Comparison of ENCODE assay signal across 12 cellular contexts in genomic region chr11:44456544-44457270, GRCh38.
DNase-seq lines count a peak whose midpoint lies in the region; ATAC-seq and TF ChIP-seq lines count a peak whose summit lies in the region.
"Had no signal": no experiment of that assay in that cellular context is flagged by ENCODE, and none has a peak within 500 bp of the region (broad histone marks: within the 10 kb centered on the region; RNA-seq: fewer than 3 reads in every experiment).

No MANE protein-coding gene starts in this region.

- no peak for ATAC-seq in gastroesophageal sphincter

- H2AFZ ChIP-seq in OCI-LY1 (ENCODE audit: low read length) = no peak overlapping the region

- 55 to 68% (median 57%) methylated on average over 9 to 10 of the region's 10 CpGs for WGBS in adrenal gland, 4 donors
- WGBS in gastroesophageal sphincter (ENCODE audit: low coverage in 1 of 2), 2 donors = 55 to 57% methylated on average over 4 to 7 of the region's 10 CpGs

- H3K27me3 ChIP-seq in OCI-LY1 (ENCODE audit: insufficient read depth, low read length) (no peaks in the 10 kb centered on the region), adrenal gland (no peaks in the 10 kb centered on the region), gastroesophageal sphincter (peaks cover 8% of the 10 kb centered on the region)

- H3K9ac ChIP-seq in OCI-LY1 (ENCODE audit: low read length) = no peak overlapping the region

- H3K4me3 ChIP-seq in OCI-LY1 (ENCODE audit: low read depth, low read length, poor library complexity, severe bottlenecking) (no peak overlapping the region), epithelial cell of esophagus (ENCODE audit: low read length) (no peak overlapping the region), retinal pigment epithelial cell (ENCODE audit: low read length) (no peak overlapping the region), adrenal gland (no peak overlapping the region), gastroesophageal sphincter (no peak overlapping the region)

- H3K36me3 ChIP-seq in OCI-LY1 (ENCODE audit: insufficient read depth, low read length) = no peaks in the 10 kb centered on the region
- no peaks in the 10 kb centered on the region for H3K36me3 ChIP-seq in adrenal gland (replicated peaks in 1 of 2)
- no peaks in the 10 kb centered on the region for H3K36me3 ChIP-seq in gastroesophageal sphincter

- TF ChIP-seq POLR2A in adrenal gland (IDR thresholded peaks at IDR 0.05) (no peak), gastroesophageal sphincter (IDR thresholded peaks at IDR 0.05) (no peak)

- H3K9me3 ChIP-seq in OCI-LY1 (ENCODE audit: low read length) (no peaks in the 10 kb centered on the region), adrenal gland (replicated peaks in 1 of 3) (no peaks in the 10 kb centered on the region), gastroesophageal sphincter (peaks cover 0 to 19% (median 0%) of the 10 kb centered on the region in 3 donors)

- DNase-seq in NOMO-1 treated with DMSO at 0.1 percent for 48 hours (lab: John Stamatoyannopoulos, UW; ENCODE audit: unreplicated experiment) (peak; percentile 6), NOMO-1 treated with dmso at 0.1 percent for 144 hours (lab: John Stamatoyannopoulos, UW; ENCODE audit: unreplicated experiment) (no peak), epithelial cell of esophagus (ENCODE audit: low read depth) (peak; percentile 18), retinal pigment epithelial cell (ENCODE audit: low read depth) (no peak), adrenal gland (no peak)
- no peak for DNase-seq in central memory CD4-positive, alpha-beta T cell
- DNase-seq: activated CD4-positive, alpha-beta T cell treated with anti-CD3 and anti-CD28 coated beads, Interleukin-2, amount 10 ng/mL, durations not matched to agents 24 days and 14 days; anterior cingulate cortex; NCI-H2081; stimulated activated CD8-positive, alpha-beta memory T cell treated with anti-CD3 and anti-CD28 coated beads, Interleukin-4, amount 100 ng/mL, for 48 hours had no signal

- H3K4me2 ChIP-seq in OCI-LY1 (ENCODE audit: low read length) = no peak overlapping the region

- no peaks in the 10 kb centered on the region for H3K4me1 ChIP-seq in OCI-LY1 (ENCODE audit: insufficient read depth, low read length, severe bottlenecking)
- no peaks in the 10 kb centered on the region for H3K4me1 ChIP-seq in adrenal gland (replicated peaks in 1 of 2)
- H3K4me1 ChIP-seq in gastroesophageal sphincter = no peaks in the 10 kb centered on the region

- peak; percentile 39; the same call in 1 of the 2 replicates for TF ChIP-seq CTCF in OCI-LY1 (IDR thresholded peaks at IDR 0.05; ENCODE audit: low read length)
- TF ChIP-seq CTCF in epithelial cell of esophagus (IDR thresholded peaks at IDR 0.05; ENCODE audit: insufficient read depth, low read depth, low read length, missing control alignments) = peak; percentile 51
- peak; percentile 41 for TF ChIP-seq CTCF in retinal pigment epithelial cell (conservative IDR thresholded peaks at IDR 0.05; ENCODE audit: low read depth, low read length)
- TF ChIP-seq CTCF in adrenal gland (IDR thresholded peaks at IDR 0.05) = no peak
- no peak for TF ChIP-seq CTCF in gastroesophageal sphincter (IDR thresholded peaks at IDR 0.05)

- H3F3A ChIP-seq in OCI-LY1 (ENCODE audit: insufficient read depth, low read length) = no peaks in the 10 kb centered on the region

- H3K9me2 ChIP-seq in OCI-LY1 (ENCODE audit: low read depth, low read length) = no peaks in the 10 kb centered on the region

- TF ChIP-seq EP300 in gastroesophageal sphincter (IDR thresholded peaks at IDR 0.05) = no peak

- no peaks in the 10 kb centered on the region for H4K20me1 ChIP-seq in OCI-LY1 (ENCODE audit: insufficient read depth, low read length)

- no peaks in the 10 kb centered on the region for H3K79me2 ChIP-seq in OCI-LY1 (ENCODE audit: insufficient read depth, low read length)

- intact Hi-C loops in adrenal gland (cut with DNase I) = no loop called here

- H3K27ac ChIP-seq in OCI-LY1 (ENCODE audit: low read depth, low read length, poor library complexity, severe bottlenecking) (no peak overlapping the region), adrenal gland (no peak overlapping the region), gastroesophageal sphincter (no peak overlapping the region)

Comparison
In these comparisons a context has a peak if more than half of its experiments do, and no peak if none do; other contexts are left out.
1. DNase-seq: peak in NOMO-1 treated with DMSO at 0.1 percent for 48 hours (single experiment) and epithelial cell of esophagus (single experiment); none in NOMO-1 treated with dmso at 0.1 percent for 144 hours (single experiment), retinal pigment epithelial cell (single experiment), central memory CD4-positive, alpha-beta T cell (single experiment) and adrenal gland (0 of 7).
2. CTCF ChIP-seq: peak in OCI-LY1 (single experiment), epithelial cell of esophagus (single experiment) and retinal pigment epithelial cell (single experiment); none in adrenal gland (0 of 6) and gastroesophageal sphincter (0 of 4).